Comparison of ENCODE assay signal across 9 cellular contexts in the genomic region with DNA sequence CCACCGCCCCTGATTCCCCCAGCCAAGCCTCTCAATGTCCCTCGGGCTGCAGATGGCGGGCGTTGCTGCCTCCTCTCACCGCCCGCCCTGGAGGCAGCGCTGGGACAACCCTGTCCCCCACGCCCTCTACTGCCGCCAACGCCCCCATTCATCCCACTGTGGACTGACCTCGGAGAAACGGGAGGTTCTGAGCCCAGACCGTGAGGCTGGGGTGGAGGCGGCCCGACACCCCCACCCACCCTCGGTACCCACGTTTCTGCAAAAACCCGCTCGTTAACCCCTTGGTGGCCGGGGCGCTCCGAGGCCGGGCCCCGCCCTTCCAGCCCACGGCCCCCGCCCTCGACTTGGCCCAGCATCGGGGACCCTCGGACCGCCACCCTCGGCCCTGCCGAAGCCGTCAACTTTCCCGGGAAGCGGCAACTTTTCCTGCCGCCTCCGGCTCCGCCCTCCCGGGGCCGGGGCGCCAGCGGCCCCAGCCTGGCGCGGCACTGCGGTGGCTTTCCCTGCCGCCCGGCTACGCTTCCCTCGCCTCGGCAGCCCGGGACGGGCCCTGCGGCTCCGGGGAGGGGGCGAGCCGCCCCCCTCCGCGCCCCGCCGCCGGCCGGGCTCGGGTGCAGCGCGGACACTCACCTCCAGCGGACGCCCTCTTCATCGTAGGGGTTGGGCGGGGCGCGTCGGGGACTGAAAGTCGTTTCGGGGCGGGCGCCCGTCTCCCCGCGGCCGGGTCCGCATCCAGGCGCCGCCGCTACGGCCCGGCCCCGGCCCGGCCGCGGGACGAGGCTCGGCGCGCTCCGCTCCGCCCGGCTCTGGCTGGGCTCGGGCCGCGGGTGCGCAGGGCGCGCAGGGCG. TPM values are rescaled to one million over a fixed set of nuclear protein-coding genes. Genes with fewer than 3 reads are reported as not detected.
A peak's percentile ranks its signal among the peaks of the same experiment; 100 is the strongest.
DNase-seq lines count a peak whose midpoint lies in the region; ATAC-seq, FAIRE-seq and TF ChIP-seq lines count a peak whose summit lies in the region.
"Had no signal": no experiment of that assay in that cellular context is flagged by ENCODE, and none has a peak within 500 bp of the region (broad histone marks: within the 10 kb centered on the region; RNA-seq: fewer than 3 reads in every experiment).

No MANE protein-coding gene starts in this region.

- DNase-seq in A549 (ENCODE audit: low read depth in 1 of 2, low spot score in 1 of 2) (peak in 1 of 2 experiments; percentile 6), breast epithelium (ENCODE audit: low spot score in 2 of 2) (no peak), mesothelial cell of epicardium (ENCODE audit: low spot score in 2 of 2, unreplicated experiment in 2 of 2) (no peak), cerebellar nuclear complex (lab: John Stamatoyannopoulos, UW) (no peak), AML-193 (lab: John Stamatoyannopoulos, UW) (no peak)

- H3K36me3 Mint-ChIP-seq in mesothelial cell of epicardium: no peaks in the 10 kb centered on the region
- H3K36me3 Mint-ChIP-seq: natural killer cell had no signal

- no peak for FAIRE-seq in A549 (lab: Jason Lieb, UNC)

- H3K4me1 ChIP-seq in A549 (peaks cover 12% of the 10 kb centered on the region), breast epithelium (peaks cover 7 to 8% of the 10 kb centered on the region in 2 donors)

- 5% methylated on average over 4 of the region's 104 CpGs for WGBS in A549 (ENCODE audit: missing lambda C conversion rate)

- H3K4me2 ChIP-seq in A549: peak overlapping the region; percentile 98

- no peak for TF ChIP-seq EP300 in A549 (IDR thresholded peaks at IDR 0.05)

- H3K27ac Mint-ChIP-seq in mesothelial cell of epicardium: no peak overlapping the region

- no peaks in the 10 kb centered on the region for H3K9me3 Mint-ChIP-seq in mesothelial cell of epicardium
- H3K9me3 Mint-ChIP-seq: natural killer cell had no signal

- H3K27me3 Mint-ChIP-seq in mesothelial cell of epicardium (ENCODE audit: low read depth): peaks cover 2% of the 10 kb centered on the region

- H3K4me3 ChIP-seq in A549 (peak overlapping the region; percentile 49), breast epithelium (peak overlapping the region; percentile 33 to 84 (median 60))

- CTCF ChIA-PET in A549 (lab: Yijun Ruan, JAX): no interaction called here

- peaks cover 7% of the 10 kb centered on the region for H3K4me1 Mint-ChIP-seq in mesothelial cell of epicardium

- TF ChIP-seq CTCF in A549 (IDR thresholded peaks at IDR 0.05) (no peak), breast epithelium (IDR thresholded peaks at IDR 0.05) (no peak), mesothelial cell of epicardium (IDR thresholded peaks at IDR 0.05; ENCODE audit: unreplicated experiment) (no peak)

- ATAC-seq in A549 (peak; percentile 27 to 39), HG02759 (IDR thresholded peaks at IDR 0.05; ENCODE audit: unreplicated experiment) (peak; percentile 36), HG02852 (IDR thresholded peaks at IDR 0.05; ENCODE audit: unreplicated experiment) (no peak), GM18505 (IDR thresholded peaks at IDR 0.05; ENCODE audit: unreplicated experiment) (no peak)

- intact Hi-C loops in breast epithelium (cut with DNase I; ENCODE audit: low total_unique reads): no loop called here

- peak overlapping the region; percentile 60 for H3K4me3 Mint-ChIP-seq in mesothelial cell of epicardium

- TF ChIP-seq POLR2A in A549 (IDR thresholded peaks at IDR 0.05; ENCODE audit: low read length) (no peak), breast epithelium (IDR thresholded peaks at IDR 0.05) (no peak), GM18505 (IDR thresholded peaks at IDR 0.05; ENCODE audit: borderline replicate concordance, extremely low read depth, insufficient read depth, insufficient read length) (no peak)

- no peaks in the 10 kb centered on the region for H3K9me3 ChIP-seq in A549
- no peaks in the 10 kb centered on the region for H3K9me3 ChIP-seq in breast epithelium

- POLR2A ChIA-PET in A549 (lab: Yijun Ruan, JAX): no interaction called here

- no peaks in the 10 kb centered on the region for H3K36me3 ChIP-seq in breast epithelium

- TF ChIP-seq RAD21 in A549 (conservative IDR thresholded peaks at IDR 0.05 in 1 of 2, IDR thresholded peaks at IDR 0.05 in 1 of 2): no peak

- no peaks in the 10 kb centered on the region for H3K27me3 ChIP-seq in breast epithelium

- peak overlapping the region; percentile 66 to 83 for H3K27ac ChIP-seq in A549
- peak overlapping the region in 1 of 2 donors; percentile 38 for H3K27ac ChIP-seq in breast epithelium

TF ChIP-seq in A549, 52 proteins besides CTCF, POLR2A, EP300 and RAD21:
- TF ChIP-seq, protein P1, sequence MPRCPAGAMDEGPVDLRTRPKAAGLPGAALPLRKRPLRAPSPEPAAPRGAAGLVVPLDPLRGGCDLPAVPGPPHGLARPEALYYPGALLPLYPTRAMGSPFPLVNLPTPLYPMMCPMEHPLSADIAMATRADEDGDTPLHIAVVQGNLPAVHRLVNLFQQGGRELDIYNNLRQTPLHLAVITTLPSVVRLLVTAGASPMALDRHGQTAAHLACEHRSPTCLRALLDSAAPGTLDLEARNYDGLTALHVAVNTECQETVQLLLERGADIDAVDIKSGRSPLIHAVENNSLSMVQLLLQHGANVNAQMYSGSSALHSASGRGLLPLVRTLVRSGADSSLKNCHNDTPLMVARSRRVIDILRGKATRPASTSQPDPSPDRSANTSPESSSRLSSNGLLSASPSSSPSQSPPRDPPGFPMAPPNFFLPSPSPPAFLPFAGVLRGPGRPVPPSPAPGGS (IDR thresholded peaks at IDR 0.05): no peak
- no peak for TF ChIP-seq RNF2 (IDR thresholded peaks at IDR 0.05; ENCODE audit: borderline replicate concordance, low read depth)
- TF ChIP-seq, protein P2, sequence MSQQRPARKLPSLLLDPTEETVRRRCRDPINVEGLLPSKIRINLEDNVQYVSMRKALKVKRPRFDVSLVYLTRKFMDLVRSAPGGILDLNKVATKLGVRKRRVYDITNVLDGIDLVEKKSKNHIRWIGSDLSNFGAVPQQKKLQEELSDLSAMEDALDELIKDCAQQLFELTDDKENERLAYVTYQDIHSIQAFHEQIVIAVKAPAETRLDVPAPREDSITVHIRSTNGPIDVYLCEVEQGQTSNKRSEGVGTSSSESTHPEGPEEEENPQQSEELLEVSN (IDR thresholded peaks at IDR 0.05; ENCODE audit: borderline replicate concordance, low read depth): peak; percentile 55; the same call in 1 of the 2 replicates
- TF ChIP-seq, protein P3, sequence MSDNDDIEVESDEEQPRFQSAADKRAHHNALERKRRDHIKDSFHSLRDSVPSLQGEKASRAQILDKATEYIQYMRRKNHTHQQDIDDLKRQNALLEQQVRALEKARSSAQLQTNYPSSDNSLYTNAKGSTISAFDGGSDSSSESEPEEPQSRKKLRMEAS (IDR thresholded peaks at IDR 0.05): 0 out of 2 replicates have a peak, but pooled peaks have one; percentile 27
TF ChIP-seq in A549: peak in this region for 2.

RNA-seq across cellular contexts. Expression of gene RTN4R, which starts 0.5 kb away (rescaled TPM):
- polyA plus RNA-seq in A549 (2011; rRNA removed) (1.0 and 1.2 TPM in 2 replicates), A549 (2017; fragmentation: RNase III; extraction: RNeasy Plus Mini Kit Qiagen cat#74134 plus additional on column Dnase treatment) (2.1 to 2.8 TPM (median 2.7 TPM) in 3 replicates)
- 3.8 and 7.5 TPM in 2 replicates for polyA plus RNA-seq in A549 (2012; cell fraction: cytosol; rRNA removed)
- polyA plus RNA-seq in A549 (2012; cell fraction: nucleus; rRNA removed): 4.4 and 10.4 TPM in 2 replicates
- polyA minus RNA-seq in A549 (2011; rRNA and poly(A)+ RNA removed): 0.62 and 1.0 TPM in 2 replicates
- total RNA-seq in breast epithelium (1 to 10 TPM in 2 of 3 donors, under 1 TPM in 1; 0.48 to 2.0 (median 1.9) TPM), mesothelial cell of epicardium (8.9 to 10.0 TPM (median 9.5 TPM) in 3 replicates)

RNA-seq across cellular contexts. Expression of gene DGCR6L, which starts 52.2 kb away (rescaled TPM):
- polyA plus RNA-seq in A549 (2011; rRNA removed) (15.5 and 17.9 TPM in 2 replicates), A549 (2017; fragmentation: RNase III; extraction: RNeasy Plus Mini Kit Qiagen cat#74134 plus additional on column Dnase treatment) (23.1 to 27.0 TPM (median 26.1 TPM) in 3 replicates)
- polyA plus RNA-seq in A549 (2012; cell fraction: cytosol; rRNA removed): 40.4 and 47.6 TPM in 2 replicates
- 28.0 and 33.9 TPM in 2 replicates for polyA plus RNA-seq in A549 (2012; cell fraction: nucleus; rRNA removed)
- polyA minus RNA-seq in A549 (2011; rRNA and poly(A)+ RNA removed): 6.4 and 9.4 TPM in 2 replicates
- total RNA-seq in breast epithelium (10 to 100 TPM; 58.3 to 73.6 (median 60.6) TPM), mesothelial cell of epicardium (38.7 to 40.1 TPM (median 38.7 TPM) in 3 replicates)

Comparison
In these comparisons a context has a peak if more than half of its experiments do, and no peak if none do; other contexts are left out.
1. ATAC-seq: peak in A549 (2 of 2) and HG02759 (single experiment); none in HG02852 (single experiment) and GM18505 (single experiment).